In genomic region chr19:8902520-8902919, GRCh38 we compare ENCODE assay signal across 21 cellular contexts.
A peak's percentile ranks its signal among the peaks of the same experiment; 100 is the strongest.
DNase-seq lines count a peak whose midpoint lies in the region; ATAC-seq, FAIRE-seq and TF ChIP-seq lines count a peak whose summit lies in the region.
"Had no signal": no experiment of that assay in that cellular context is flagged by ENCODE, and none has a peak within 500 bp of the region (broad histone marks: within the 10 kb centered on the region; RNA-seq: fewer than 3 reads in every experiment).

No MANE protein-coding gene starts in this region.

- in situ Hi-C loops in K562 (cut with MboI): no loop called here

- no peak overlapping the region for H3K4ac ChIP-seq in mesendoderm (ENCODE audit: low read depth, low read length)

- no peak for TF ChIP-seq POLR2A in K562 (conservative IDR thresholded peaks at IDR 0.05)

- H4K20me1 ChIP-seq in K562 (replicated peaks; ENCODE audit: control insufficient read depth, insufficient read depth, low read length): no peaks in the 10 kb centered on the region
- H4K20me1 ChIP-seq: BLaER1 had no signal

- no peak overlapping the region for H2BK120ac ChIP-seq in mesendoderm (ENCODE audit: low read depth, low read length)

- H2BK5ac ChIP-seq in mesendoderm (ENCODE audit: low read length): no peak overlapping the region

- no peaks in the 10 kb centered on the region; the same call in 2 of the 3 replicates for H3K79me2 ChIP-seq in K562 (ENCODE audit: control insufficient read depth, insufficient read depth, low read length)
- H3K79me2 ChIP-seq in mesendoderm (ENCODE audit: control insufficient read depth, insufficient read depth, low read length): no peaks in the 10 kb centered on the region

- no peak overlapping the region for H4K8ac ChIP-seq in mesendoderm (ENCODE audit: low read depth, low read length)

- H3K9me3 ChIP-seq in K562 (replicated peaks; ENCODE audit: control insufficient read depth, insufficient read depth, low read depth, low read length) (no peaks in the 10 kb centered on the region), Caco-2 (no peaks in the 10 kb centered on the region)
- H3K9me3 ChIP-seq: BLaER1 had no signal

- H3K4me1 Mint-ChIP-seq in Caco-2 (ENCODE audit: low read depth, unreplicated experiment): no peaks in the 10 kb centered on the region
- H3K4me1 Mint-ChIP-seq: CD4-positive, CD25-positive, alpha-beta regulatory T cell; GM23338; H9 had no signal

- no peak overlapping the region for H2BK15ac ChIP-seq in mesendoderm (replicated peaks; ENCODE audit: low read depth)

- CTCF ChIA-PET in K562 (lab: Yijun Ruan, JAX; ENCODE audit: low intra/inter-chr PET ratio) (no interaction called here), Caco-2 (lab: Charles Lee) (no interaction called here)

- no peak overlapping the region for H3K23ac ChIP-seq in mesendoderm (ENCODE audit: low read length)

- no peaks in the 10 kb centered on the region for H3K36me3 Mint-ChIP-seq in Caco-2 (ENCODE audit: insufficient read depth, unreplicated experiment)
- H3K36me3 Mint-ChIP-seq: CD4-positive, CD25-positive, alpha-beta regulatory T cell; CD8-positive, alpha-beta T cell had no signal

- H3K27me3 Mint-ChIP-seq in Caco-2 (ENCODE audit: insufficient read depth, unreplicated experiment): no peaks in the 10 kb centered on the region
- H3K27me3 Mint-ChIP-seq: CD4-positive, CD25-positive, alpha-beta regulatory T cell had no signal

- H3K4me3 ChIP-seq in K562 (no peak overlapping the region), mesendoderm (ENCODE audit: low read length) (peak overlapping the region; percentile 4), Caco-2 (ENCODE audit: low read depth, low read length) (no peak overlapping the region)
- H3K4me3 ChIP-seq: BLaER1, GM12878, GM23338 had no signal

- TF ChIP-seq CTCF in K562 (IDR thresholded peaks at IDR 0.05 in 2 of 3, conservative IDR thresholded peaks at IDR 0.05 in 1 of 3; ENCODE audit: insufficient read depth in 2 of 3, low read depth in 1 of 3, low read length in 3 of 3): no peak
- TF ChIP-seq CTCF in Caco-2 (IDR thresholded peaks at IDR 0.05; ENCODE audit: insufficient read depth in 1 of 2, low read depth in 1 of 2, low read length in 1 of 2, severe bottlenecking in 1 of 2, unreplicated experiment in 1 of 2): no peak

- no peaks in the 10 kb centered on the region for H3K9me1 ChIP-seq in K562 (ENCODE audit: control insufficient read depth, insufficient read depth, low read length)

- 3% methylated on average over 8 of the region's 8 CpGs for WGBS in K562 (ENCODE audit: insufficient coverage, low coverage, missing lambda C conversion rate)
- WGBS in mesendoderm (ENCODE audit: extremely low coverage, insufficient coverage, low lambda C conversion rate): 100% methylated on average over 5 of the region's 8 CpGs

- no peak overlapping the region for H2AFZ ChIP-seq in K562 (ENCODE audit: low read depth, low read length)
- H2AFZ ChIP-seq: GM23338 had no signal

- no peak overlapping the region for H3K4me3 Mint-ChIP-seq in Caco-2 (ENCODE audit: unreplicated experiment)
- H3K4me3 Mint-ChIP-seq: CD4-positive, CD25-positive, alpha-beta regulatory T cell; CD8-positive, alpha-beta T cell; GM23338; H9; HFFc6 had no signal

- POLR2A ChIA-PET in K562 (lab: Yijun Ruan, JAX): no interaction called here
- POLR2A ChIA-PET in Caco-2 (lab: Charles Lee): no interaction called here

- H4K5ac ChIP-seq in mesendoderm (ENCODE audit: low read length): no peak overlapping the region

- H3K27me3 ChIP-seq in K562 (ENCODE audit: control insufficient read depth in 2 of 2, insufficient read depth in 2 of 2, low read length in 2 of 2) (no peaks in the 10 kb centered on the region), mesendoderm (ENCODE audit: insufficient read depth, low read length, poor library complexity) (no peaks in the 10 kb centered on the region), Caco-2 (replicated peaks; ENCODE audit: control insufficient read depth, insufficient read depth, low read length) (no peaks in the 10 kb centered on the region)
- H3K27me3 ChIP-seq: BLaER1 had no signal

- peak; percentile 93 for FAIRE-seq in HTR-8/SVneo (lab: Jason Lieb, UNC)
- peak; percentile 32 for FAIRE-seq in K562 (lab: Jason Lieb, UNC)
- FAIRE-seq: D721Med, GM12878, GM19239 had no signal

- H3K9me3 Mint-ChIP-seq in Caco-2 (ENCODE audit: unreplicated experiment): no peaks in the 10 kb centered on the region
- H3K9me3 Mint-ChIP-seq: CD8-positive, alpha-beta T cell; HFFc6 had no signal

- H3K18ac ChIP-seq in mesendoderm (ENCODE audit: low read length): no peak overlapping the region

- H3K4me1 ChIP-seq in K562 (replicated peaks in 1 of 2; ENCODE audit: control insufficient read depth in 2 of 2, insufficient read depth in 2 of 2, low read length in 2 of 2) (no peaks in the 10 kb centered on the region), mesendoderm (ENCODE audit: control insufficient read depth, low read depth, low read length) (no peaks in the 10 kb centered on the region), Caco-2 (no peaks in the 10 kb centered on the region)
- H3K4me1 ChIP-seq: BLaER1 had no signal

- no peak for TF ChIP-seq RAD21 in K562 (CRISPR knock-in tag; conservative IDR thresholded peaks at IDR 0.05 in 1 of 2, IDR thresholded peaks at IDR 0.05 in 1 of 2)

- ATAC-seq in K562 (no peak), GM21390 (IDR thresholded peaks at IDR 0.05; ENCODE audit: unreplicated experiment) (no peak)
- ATAC-seq: CD8-positive, alpha-beta T cell; GM12878; GM23338; HCT116 had no signal

- BruUV-seq in K562 (replicated peaks; lab: Mats Ljungman, UMichigan): no TSS peak
- BruUV-seq in Caco-2 (replicated peaks; lab: Mats Ljungman, UMichigan): no TSS peak

- TF ChIP-seq EP300 in K562 (IDR thresholded peaks at IDR 0.05; ENCODE audit: low read length): no peak

- no peak overlapping the region for H3K27ac Mint-ChIP-seq in Caco-2 (ENCODE audit: unreplicated experiment)
- H3K27ac Mint-ChIP-seq: CD4-positive, CD25-positive, alpha-beta regulatory T cell; CD8-positive, alpha-beta T cell; GM23338; H9; HFFc6 had no signal

- no peak overlapping the region for H2AK5ac ChIP-seq in mesendoderm (ENCODE audit: low read length)

- H3K4me2 ChIP-seq in K562 (ENCODE audit: insufficient read depth, low read length): no peak overlapping the region
- no peak overlapping the region for H3K4me2 ChIP-seq in mesendoderm (ENCODE audit: low read length)
- H3K4me2 ChIP-seq: BLaER1, GM23338 had no signal

- H3K27ac ChIP-seq in K562 (ENCODE audit: extremely low read depth, low read depth, low read length) (no peak overlapping the region), mesendoderm (ENCODE audit: low read depth, low read length) (no peak overlapping the region)
- H3K27ac ChIP-seq: BLaER1, C4-2B had no signal

- H3K36me3 ChIP-seq in K562 (ENCODE audit: control insufficient read depth, insufficient read depth, low read length) (no peaks in the 10 kb centered on the region), mesendoderm (ENCODE audit: control insufficient read depth, insufficient read depth, low read length) (no peaks in the 10 kb centered on the region), Caco-2 (ENCODE audit: control insufficient read depth, insufficient read depth, low read length) (no peaks in the 10 kb centered on the region)
- H3K36me3 ChIP-seq: BLaER1 had no signal

- no peak overlapping the region for H3K56ac ChIP-seq in mesendoderm (ENCODE audit: low read length)

- no peaks in the 10 kb centered on the region for H3K79me1 ChIP-seq in mesendoderm (ENCODE audit: low read length)

- H3K9ac ChIP-seq in K562 (ENCODE audit: insufficient read depth in 1 of 2, low read depth in 2 of 2, low read length in 2 of 2) (no peak overlapping the region), mesendoderm (ENCODE audit: low read length) (no peak overlapping the region)
- H3K9ac ChIP-seq: BLaER1 had no signal

- DNase-seq in HTR-8/SVneo (ENCODE audit: insufficient read length, low spot score) (no peak), K562 (ENCODE audit: extremely low read depth in 1 of 4, low spot score in 3 of 4) (no peak), mesendoderm (no peak), NCI-H1092 treated with DMSO at 0.1 percent for 48 hours (lab: John Stamatoyannopoulos, UW) (no peak), Caco-2 (no peak)
- DNase-seq: CD4-positive, CD25-positive, alpha-beta regulatory T cell; CD8-positive, alpha-beta T cell; DMS 273 treated with DMSO at 0.1 percent for 48 hours; DMS79; EL; GDM1; H9; HFFc6 had no signal

- intact Hi-C loops in K562 (cut with micrococcal nuclease) (no loop called here), Caco-2 (cut with micrococcal nuclease; ENCODE audit: unreplicated experiment) (no loop called here)

TF ChIP-seq in K562, 482 proteins besides CTCF, POLR2A, EP300 and RAD21:
- no peak for TF ChIP-seq MAX (CRISPR knock-in tag; IDR thresholded peaks at IDR 0.05)
- peak; percentile 20; the same call in 1 of the 2 replicates for TF ChIP-seq CTBP1 (IDR thresholded peaks at IDR 0.05; ENCODE audit: borderline replicate concordance)
